In the genomic region with DNA sequence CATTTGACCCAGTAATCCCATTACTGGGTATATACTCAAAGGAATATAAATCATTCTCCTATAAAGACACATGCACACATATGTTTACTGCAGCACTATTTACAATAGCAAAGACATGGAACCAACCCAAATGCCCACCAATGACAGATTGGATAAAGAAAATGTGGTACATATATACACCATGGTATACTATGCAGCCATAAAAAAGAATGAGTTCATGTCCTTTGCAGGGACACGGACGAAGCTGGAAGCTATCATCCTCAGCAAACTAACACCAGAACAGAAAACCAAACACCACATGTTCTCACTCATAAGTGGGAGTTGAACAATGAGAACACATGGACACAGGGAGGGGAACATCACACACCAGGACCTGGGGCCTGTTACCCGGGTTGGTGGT, we compare ENCODE assay signal across 1 cellular context. TPM values are rescaled to one million over a fixed set of nuclear protein-coding genes. Genes with fewer than 3 reads are reported as not detected.
"Had no signal": no experiment of that assay in that cellular context is flagged by ENCODE, and none has a peak within 500 bp of the region (broad histone marks: within the 10 kb centered on the region; RNA-seq: fewer than 3 reads in every experiment).

No MANE protein-coding gene starts in this region.

RNA-seq across cellular contexts. Expression of gene TJP1, which starts 4.8 kb away (rescaled TPM):
- polyA plus RNA-seq: IgD-negative memory B cell had no signal
